20 cellular contexts compared by ENCODE assay signal in genomic region chr7:1559626-1560590, GRCh38. TPM values are rescaled to one million over a fixed set of nuclear protein-coding genes. Genes with fewer than 3 reads are reported as not detected.
A peak's percentile ranks its signal among the peaks of the same experiment; 100 is the strongest.
DNase-seq lines count a peak whose midpoint lies in the region; ATAC-seq and TF ChIP-seq lines count a peak whose summit lies in the region.
"Had no signal": no experiment of that assay in that cellular context is flagged by ENCODE, and none has a peak within 500 bp of the region (broad histone marks: within the 10 kb centered on the region; RNA-seq: fewer than 3 reads in every experiment).

No MANE protein-coding gene starts in this region.

- peaks cover 59% of the 10 kb centered on the region for H3K36me3 Mint-ChIP-seq in Calu3 (ENCODE audit: insufficient read depth, unreplicated experiment)

- intact Hi-C loops in Calu3 (cut with micrococcal nuclease; ENCODE audit: unreplicated experiment) = loop anchor here (5.0 kb wide), 1 partner anchor 53 kb away; no protein-coding TSS in a partner anchor
- intact Hi-C loops in PC-9 (cut with micrococcal nuclease; ENCODE audit: unreplicated experiment) = loop anchor here (1.0 to 10.0 kb wide), 5 partner anchors 7 to 685 kb away; partner anchors contain the start of genes MRM2 and NUDT1
- intact Hi-C loops in uterus (cut with DNase I; ENCODE audit: low total_unique reads) = loop anchor here (10.0 kb wide), 1 partner anchor 55 kb away; the partner anchor contains the start of gene INTS1

- H3F3A ChIP-seq in PC-9 (ENCODE audit: insufficient read depth, low read depth) = peaks cover 44% of the 10 kb centered on the region

- in situ Hi-C loops in brain microvascular endothelial cell (cut with HindIII; ENCODE audit: low pct_ligation_motif_present, low sequenced_read_pairs) = no loop called here

- H3K9me2 ChIP-seq in PC-9 (ENCODE audit: insufficient read depth) = no peaks in the 10 kb centered on the region

- ATAC-seq in foreskin keratinocyte (peak; percentile 47), GM21723 (IDR thresholded peaks at IDR 0.05; ENCODE audit: unreplicated experiment) (no peak)
- ATAC-seq: activated CD4-positive, CD25-positive, alpha-beta regulatory T cell treated with anti-CD3 and anti-CD28 coated beads, Interleukin-2, amount 50 U/mL, for 24 hours; body of pancreas had no signal

- no peaks in the 10 kb centered on the region for H3K27me3 Mint-ChIP-seq in Calu3 (ENCODE audit: unreplicated experiment)

- H3K4me3 Mint-ChIP-seq in Calu3 (ENCODE audit: low read depth, unreplicated experiment) = peak overlapping the region; percentile 48

- CTCF ChIA-PET in Calu3 (lab: Charles Lee) (interaction anchor here (0.6 to 1.3 kb wide), 3 partner anchors 53 to 843 kb away, joined by 3 to 6 read pairs (median 3); no protein-coding TSS in a partner anchor), PC-9 (lab: Charles Lee) (interaction anchor here (0.5 to 0.6 kb wide), 2 partner anchors 53 to 55 kb away, joined by 3 to 7 read pairs; no protein-coding TSS in a partner anchor)

- H3K79me2 ChIP-seq in PC-9 (ENCODE audit: low read depth) = peaks cover 2% of the 10 kb centered on the region

- H3K27ac ChIP-seq in PC-9 = peak overlapping the region; percentile 82
- H3K27ac ChIP-seq in foreskin keratinocyte = no peak overlapping the region
- peak overlapping the region in 20 of 21 experiments; percentile 38 to 87 (median 80) for H3K27ac ChIP-seq in skin epidermis
- H3K27ac ChIP-seq in brain microvascular endothelial cell = no peak overlapping the region
- no peak overlapping the region for H3K27ac ChIP-seq in uterus
- H3K27ac ChIP-seq: SJSA1 had no signal

- no peaks in the 10 kb centered on the region for H3K36me3 ChIP-seq in PC-9 (ENCODE audit: low read depth)
- no peaks in the 10 kb centered on the region for H3K36me3 ChIP-seq in brain microvascular endothelial cell (replicated peaks)
- H3K36me3 ChIP-seq in uterus = no peaks in the 10 kb centered on the region

- no peak for TF ChIP-seq CTCF in Calu3 (IDR thresholded peaks at IDR 0.05; ENCODE audit: unreplicated experiment)
- no peak for TF ChIP-seq CTCF in PC-9 (conservative IDR thresholded peaks at IDR 0.05)
- no peak for TF ChIP-seq CTCF in foreskin keratinocyte (conservative IDR thresholded peaks at IDR 0.05)
- no peak for TF ChIP-seq CTCF in brain microvascular endothelial cell (IDR thresholded peaks at IDR 0.05; ENCODE audit: low read depth, low read length, missing control alignments)
- TF ChIP-seq CTCF in uterus (IDR thresholded peaks at IDR 0.05) = no peak

- peaks cover 54% of the 10 kb centered on the region for H3K4me1 ChIP-seq in PC-9 (replicated peaks; ENCODE audit: insufficient read depth)
- H3K4me1 ChIP-seq in foreskin keratinocyte = peaks cover 16% of the 10 kb centered on the region
- H3K4me1 ChIP-seq in uterus = peaks cover 0 to 11% of the 10 kb centered on the region in 2 donors

- POLR2A ChIA-PET in PC-9 (lab: Charles Lee; ENCODE audit: unreplicated experiment) = interaction anchor here (0.5 kb wide), 1 partner anchor 23 kb away, joined by 4 read pairs; no protein-coding TSS in a partner anchor

- no peak for DNase-seq in Calu3
- peak in 1 of 2 experiments; percentile 39 for DNase-seq in PC-9
- peak; percentile 40 to 70 for DNase-seq in foreskin keratinocyte
- DNase-seq in brain microvascular endothelial cell = no peak
- DNase-seq in uterus = no peak
- DNase-seq in SK-N-DZ (ENCODE audit: low spot score) = no peak
- DNase-seq: NCI-H1417 treated with DMSO at 0.1 percent for 48 hours; OCI-M1; stimulated activated CD4-positive, alpha-beta T cell treated with anti-CD3 and anti-CD28 coated beads, Interleukin-12 subunit alpha, Interleukin-12 subunit beta, amount 100 ng/mL, for 4 hours; stimulated activated CD8-positive, alpha-beta memory T cell treated with anti-CD3 and anti-CD28 coated beads, Interleukin-4, amount 100 ng/mL, for 48 hours; T1000 had no signal

- H3K27me3 ChIP-seq in PC-9 (ENCODE audit: insufficient read depth, low read depth) (no peaks in the 10 kb centered on the region), foreskin keratinocyte (no peaks in the 10 kb centered on the region), brain microvascular endothelial cell (replicated peaks) (no peaks in the 10 kb centered on the region), uterus (no peaks in the 10 kb centered on the region)
- H3K27me3 ChIP-seq: body of pancreas, SJSA1 had no signal

- H2AFZ ChIP-seq in PC-9 = peak overlapping the region; percentile 39; the same call in 1 of the 2 replicates

- peaks cover 58% of the 10 kb centered on the region for H3K4me1 Mint-ChIP-seq in Calu3 (ENCODE audit: low read depth, unreplicated experiment)

- H3K4me3 ChIP-seq in PC-9 = no peak overlapping the region
- peak overlapping the region in 6 of 7 experiments; percentile 5 to 34 (median 16) for H3K4me3 ChIP-seq in skin epidermis
- no peak overlapping the region for H3K4me3 ChIP-seq in brain microvascular endothelial cell (ENCODE audit: low read depth, low read length)
- H3K4me3 ChIP-seq in uterus = no peak overlapping the region
- H3K4me3 ChIP-seq: body of pancreas, SJSA1 had no signal

- TF ChIP-seq POLR2A in uterus (IDR thresholded peaks at IDR 0.05) = no peak

- peak overlapping the region; percentile 76 for H3K4me2 ChIP-seq in PC-9

- peak overlapping the region; percentile 81 for H3K27ac Mint-ChIP-seq in Calu3 (ENCODE audit: unreplicated experiment)

- BruUV-seq in Calu3 (replicated peaks; lab: Mats Ljungman, UMichigan) (no TSS peak), PC-9 (replicated peaks; lab: Mats Ljungman, UMichigan) (no TSS peak)

- H4K20me1 ChIP-seq in PC-9 (ENCODE audit: insufficient read depth) = peaks cover 3% of the 10 kb centered on the region

- no peaks in the 10 kb centered on the region for H3K9me3 ChIP-seq in PC-9 (ENCODE audit: insufficient read depth, low read depth)
- no peaks in the 10 kb centered on the region for H3K9me3 ChIP-seq in uterus
- H3K9me3 ChIP-seq: body of pancreas, SJSA1 had no signal

- H3K9me3 Mint-ChIP-seq in Calu3 (ENCODE audit: low read depth, unreplicated experiment) = no peaks in the 10 kb centered on the region

RNA-seq across cellular contexts. Expression of gene TMEM184A, which starts 3.9 kb away (rescaled TPM):
- 61.9 and 75.8 TPM in 2 replicates for total RNA-seq in Calu3 (2022)
- total RNA-seq in PC-9 (2021) = 21.4 TPM in 2 replicates
- 1.1 and 1.4 TPM in 2 replicates for total RNA-seq in foreskin keratinocyte
- 1.2 and 1.3 TPM in 2 replicates for polyA plus RNA-seq in foreskin keratinocyte
- total RNA-seq in uterus = 1 to 10 TPM in 1 of 4 donors, under 1 TPM in 2, not detected in 1; 0.29 to 2.8 (median 0.64) TPM
- polyA plus RNA-seq in SK-N-DZ (2014; cell fraction: cytosol; rRNA removed) = 0.38 and 0.68 TPM in 2 replicates
- polyA plus RNA-seq in SK-N-DZ (2014; cell fraction: nucleus; rRNA removed) = 2.3 and 2.4 TPM in 2 replicates
- total RNA-seq: activated CD8-positive, alpha-beta memory T cell treated with anti-CD3 and anti-CD28 coated beads for 36 hours; endothelial cell of umbilical vein; mononuclear cell; temporal lobe had no signal

RNA-seq across cellular contexts. Expression of gene PSMG3, which starts 9.9 kb away (rescaled TPM):
- total RNA-seq in Calu3 (2022) (64.0 and 67.2 TPM in 2 replicates), PC-9 (2021) (63.3 and 78.9 TPM in 2 replicates), foreskin keratinocyte (56.4 and 59.7 TPM in 2 replicates), uterus (100 to 1,000 TPM in 1 of 4 donors, 10 to 100 TPM in 3; 16.4 to 143 (median 25.7) TPM)
- 82.3 and 92.6 TPM in 2 replicates for polyA plus RNA-seq in foreskin keratinocyte
- polyA plus RNA-seq in SK-N-DZ (2014; cell fraction: cytosol; rRNA removed) = 114 and 158 TPM in 2 replicates
- polyA plus RNA-seq in SK-N-DZ (2014; cell fraction: nucleus; rRNA removed) = 124 and 138 TPM in 2 replicates

RNA-seq across cellular contexts. Expression of gene MAFK, which starts 29.4 kb away (rescaled TPM):
- total RNA-seq in Calu3 (2022) (105 and 113 TPM in 2 replicates), PC-9 (2021) (43.1 and 70.8 TPM in 2 replicates), foreskin keratinocyte (9.5 and 9.6 TPM in 2 replicates), uterus (10 to 100 TPM; 10.8 to 40.9 (median 26.0) TPM)
- 7.4 and 7.9 TPM in 2 replicates for polyA plus RNA-seq in foreskin keratinocyte
- 1.8 and 3.6 TPM in 2 replicates for polyA plus RNA-seq in SK-N-DZ (2014; cell fraction: cytosol; rRNA removed)
- polyA plus RNA-seq in SK-N-DZ (2014; cell fraction: nucleus; rRNA removed) = 5.1 and 10.7 TPM in 2 replicates

RNA-seq across cellular contexts. Expression of gene INTS1, which starts 55.7 kb away (rescaled TPM):
- total RNA-seq in Calu3 (2022) (177 and 192 TPM in 2 replicates), PC-9 (2021) (124 and 170 TPM in 2 replicates), foreskin keratinocyte (57.2 and 58.9 TPM in 2 replicates), uterus (10 to 100 TPM in 3 of 4 donors, 1 to 10 TPM in 1; 8.2 to 68.9 (median 30.3) TPM)
- polyA plus RNA-seq in foreskin keratinocyte = 49.1 and 50.1 TPM in 2 replicates
- 42.2 and 44.8 TPM in 2 replicates for polyA plus RNA-seq in SK-N-DZ (2014; cell fraction: cytosol; rRNA removed)
- polyA plus RNA-seq in SK-N-DZ (2014; cell fraction: nucleus; rRNA removed) = 127 and 147 TPM in 2 replicates

Comparison
In these comparisons a context has a peak if more than half of its experiments do, and no peak if none do; other contexts are left out.
1. DNase-seq: peak in foreskin keratinocyte (2 of 2); none in Calu3 (single experiment), brain microvascular endothelial cell (single experiment), uterus (0 of 2) and SK-N-DZ (single experiment).
2. H3K27ac ChIP-seq: peak in PC-9 (single experiment) and skin epidermis (20 of 21); none in foreskin keratinocyte (single experiment), brain microvascular endothelial cell (single experiment) and uterus (0 of 2).
3. H3K4me3 ChIP-seq: peak in skin epidermis (6 of 7); none in PC-9 (single experiment), brain microvascular endothelial cell (single experiment) and uterus (0 of 2).